16 cellular contexts compared by ENCODE assay signal in the genomic region with DNA sequence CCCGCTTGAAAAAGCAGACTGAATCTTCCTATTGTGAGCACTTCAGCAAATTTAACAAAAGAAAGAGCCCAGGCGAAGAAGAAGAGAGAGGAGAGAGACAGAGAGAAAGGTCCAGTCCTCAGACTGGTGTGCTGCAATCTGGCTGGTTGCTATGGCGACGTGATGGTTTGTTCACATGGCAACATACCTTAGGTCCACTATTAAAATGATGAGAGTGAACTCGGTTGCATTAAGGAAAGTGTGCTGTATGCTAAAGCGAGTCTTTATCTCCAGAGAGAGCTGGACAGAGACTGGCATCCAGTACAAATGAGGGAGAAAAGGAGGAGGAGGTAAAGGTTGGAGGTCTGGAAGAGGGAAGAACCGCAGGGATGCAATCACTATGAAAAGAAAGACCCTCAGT.
DNase-seq lines count a peak whose midpoint lies in the region; ATAC-seq and TF ChIP-seq lines count a peak whose summit lies in the region.
"Had no signal": no experiment of that assay in that cellular context is flagged by ENCODE, and none has a peak within 500 bp of the region (broad histone marks: within the 10 kb centered on the region; RNA-seq: fewer than 3 reads in every experiment).

No MANE protein-coding gene starts in this region.

- H3K36me3 Mint-ChIP-seq in effector memory CD8-positive, alpha-beta T cell (ENCODE audit: insufficient read depth) = no peaks in the 10 kb centered on the region

- peak; percentile 27 for DNase-seq in SK-N-SH
- DNase-seq in NCI-H69 (lab: John Stamatoyannopoulos, UW) = peak; percentile 1
- DNase-seq in iPS-NIHi11 (ENCODE audit: low spot score) = peak; percentile 19
- DNase-seq in tibial nerve (ENCODE audit: low spot score in 2 of 2) = no peak
- no peak for DNase-seq in effector memory CD8-positive, alpha-beta T cell
- DNase-seq in occipital lobe (lab: John Stamatoyannopoulos, UW) = no peak
- DNase-seq: DMS79, GOT3, NCI-H1694, NCI-H2107, NCI-H446 treated with DMSO at 0.1 percent for 48 hours, NCI-H82, PC-9, SJCRH30 had no signal

- no peak overlapping the region for H3K4me3 Mint-ChIP-seq in effector memory CD8-positive, alpha-beta T cell

- TF ChIP-seq POLR2A in tibial nerve (IDR thresholded peaks at IDR 0.05) = no peak

- H3K36me3 ChIP-seq in SK-N-SH (replicated peaks in 1 of 2; ENCODE audit: control insufficient read depth in 1 of 2, insufficient read depth in 2 of 2, low read length in 1 of 2) (no peaks in the 10 kb centered on the region), tibial nerve (no peaks in the 10 kb centered on the region)
- H3K36me3 ChIP-seq: SJCRH30 had no signal

- H3K9ac ChIP-seq in SK-N-SH = no peak overlapping the region

- H2AFZ ChIP-seq in SK-N-SH (ENCODE audit: low read depth) = no peak overlapping the region
- H2AFZ ChIP-seq: PC-9 had no signal

- H3K4me3 ChIP-seq in SK-N-SH (ENCODE audit: low read depth in 2 of 2, low read length in 1 of 2) (no peak overlapping the region), tibial nerve (no peak overlapping the region)
- H3K4me3 ChIP-seq: PC-9, SJCRH30 had no signal

- no peak for TF ChIP-seq CTCF in SK-N-SH (IDR thresholded peaks at IDR 0.05)
- no peak for TF ChIP-seq CTCF in tibial nerve (IDR thresholded peaks at IDR 0.05)

- no peaks in the 10 kb centered on the region for H3K9me3 ChIP-seq in SK-N-SH
- H3K9me3 ChIP-seq in tibial nerve = no peaks in the 10 kb centered on the region
- H3K9me3 ChIP-seq: SJCRH30 had no signal

- H3K4me2 ChIP-seq in SK-N-SH = no peak overlapping the region
- H3K4me2 ChIP-seq: PC-9 had no signal

- POLR2A ChIA-PET in SK-N-SH (lab: Yijun Ruan, JAX) = no interaction called here

- no peak overlapping the region for H3K27ac Mint-ChIP-seq in effector memory CD8-positive, alpha-beta T cell

- no peaks in the 10 kb centered on the region for H3F3A ChIP-seq in SK-N-SH (replicated peaks; ENCODE audit: insufficient read depth)

- no peaks in the 10 kb centered on the region for H3K4me1 ChIP-seq in SK-N-SH (ENCODE audit: control insufficient read depth in 1 of 2, insufficient read depth in 2 of 2, low read depth in 1 of 2, low read length in 1 of 2)
- H3K4me1 ChIP-seq in tibial nerve = no peaks in the 10 kb centered on the region
- H3K4me1 ChIP-seq: SJCRH30 had no signal

- no peaks in the 10 kb centered on the region for H4K20me1 ChIP-seq in SK-N-SH (ENCODE audit: insufficient read depth)

- CTCF ChIA-PET in SK-N-SH (lab: Yijun Ruan, JAX) = no interaction called here

- H3K27me3 ChIP-seq in SK-N-SH (ENCODE audit: insufficient read depth) (no peaks in the 10 kb centered on the region; the same call in 1 of the 2 replicates), tibial nerve (no peaks in the 10 kb centered on the region)
- H3K27me3 ChIP-seq: SJCRH30 had no signal

- TF ChIP-seq RAD21 in SK-N-SH (IDR thresholded peaks at IDR 0.05; ENCODE audit: low read length) = no peak

- no peaks in the 10 kb centered on the region for H3K9me2 ChIP-seq in SK-N-SH

- H3K27me3 Mint-ChIP-seq in effector memory CD8-positive, alpha-beta T cell = no peaks in the 10 kb centered on the region

- TF ChIP-seq EP300 in SK-N-SH (IDR thresholded peaks at IDR 0.05; ENCODE audit: borderline replicate concordance in 1 of 2, low read depth in 1 of 2, low read length in 1 of 2) = no peak
- TF ChIP-seq EP300 in tibial nerve (IDR thresholded peaks at IDR 0.05) = no peak

- no peaks in the 10 kb centered on the region for H3K79me2 ChIP-seq in SK-N-SH (ENCODE audit: insufficient read depth)

- H3K4me1 Mint-ChIP-seq in effector memory CD8-positive, alpha-beta T cell (ENCODE audit: low read depth in 2 of 2) = no peaks in the 10 kb centered on the region

- peaks cover under 1 to 3% of the 10 kb centered on the region in 2 donors for H3K9me3 Mint-ChIP-seq in effector memory CD8-positive, alpha-beta T cell

- WGBS in SK-N-SH (ENCODE audit: low lambda C conversion rate) = 37% methylated on average over 7 of the region's 7 CpGs
- WGBS in tibial nerve, 2 donors = 85 to 86% methylated on average over 7 of the region's 7 CpGs

- H3K27ac ChIP-seq in SK-N-SH (ENCODE audit: low read depth in 2 of 2, low read length in 1 of 2) (no peak overlapping the region), tibial nerve (no peak overlapping the region)
- H3K27ac ChIP-seq: C4-2B, PC-9, SJCRH30 had no signal

- no peak for ATAC-seq in SK-N-SH treated with all-trans-retinoic acid at 6 μM for 48 hours
- no peak for ATAC-seq in effector memory CD8-positive, alpha-beta T cell (replicated peaks)

TF ChIP-seq in SK-N-SH, 30 proteins besides CTCF, POLR2A, EP300 and RAD21 (continues in another document):
- TF ChIP-seq, protein P1, sequence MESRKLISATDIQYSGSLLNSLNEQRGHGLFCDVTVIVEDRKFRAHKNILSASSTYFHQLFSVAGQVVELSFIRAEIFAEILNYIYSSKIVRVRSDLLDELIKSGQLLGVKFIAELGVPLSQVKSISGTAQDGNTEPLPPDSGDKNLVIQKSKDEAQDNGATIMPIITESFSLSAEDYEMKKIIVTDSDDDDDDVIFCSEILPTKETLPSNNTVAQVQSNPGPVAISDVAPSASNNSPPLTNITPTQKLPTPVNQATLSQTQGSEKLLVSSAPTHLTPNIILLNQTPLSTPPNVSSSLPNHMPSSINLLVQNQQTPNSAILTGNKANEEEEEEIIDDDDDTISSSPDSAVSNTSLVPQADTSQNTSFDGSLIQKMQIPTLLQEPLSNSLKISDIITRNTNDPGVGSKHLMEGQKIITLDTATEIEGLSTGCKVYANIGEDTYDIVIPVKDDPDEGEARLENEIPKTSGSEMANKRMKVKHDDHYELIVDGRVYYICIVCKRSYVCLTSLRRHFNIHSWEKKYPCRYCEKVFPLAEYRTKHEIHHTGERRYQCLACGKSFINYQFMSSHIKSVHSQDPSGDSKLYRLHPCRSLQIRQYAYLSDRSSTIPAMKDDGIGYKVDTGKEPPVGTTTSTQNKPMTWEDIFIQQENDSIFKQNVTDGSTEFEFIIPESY (IDR thresholded peaks at IDR 0.05; ENCODE audit: borderline replicate concordance, low read depth) = no peak
- TF ChIP-seq, protein P2, sequence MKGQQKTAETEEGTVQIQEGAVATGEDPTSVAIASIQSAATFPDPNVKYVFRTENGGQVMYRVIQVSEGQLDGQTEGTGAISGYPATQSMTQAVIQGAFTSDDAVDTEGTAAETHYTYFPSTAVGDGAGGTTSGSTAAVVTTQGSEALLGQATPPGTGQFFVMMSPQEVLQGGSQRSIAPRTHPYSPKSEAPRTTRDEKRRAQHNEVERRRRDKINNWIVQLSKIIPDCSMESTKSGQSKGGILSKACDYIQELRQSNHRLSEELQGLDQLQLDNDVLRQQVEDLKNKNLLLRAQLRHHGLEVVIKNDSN (IDR thresholded peaks at IDR 0.05; ENCODE audit: borderline replicate concordance, low read depth) = no peak
- TF ChIP-seq, protein P3, sequence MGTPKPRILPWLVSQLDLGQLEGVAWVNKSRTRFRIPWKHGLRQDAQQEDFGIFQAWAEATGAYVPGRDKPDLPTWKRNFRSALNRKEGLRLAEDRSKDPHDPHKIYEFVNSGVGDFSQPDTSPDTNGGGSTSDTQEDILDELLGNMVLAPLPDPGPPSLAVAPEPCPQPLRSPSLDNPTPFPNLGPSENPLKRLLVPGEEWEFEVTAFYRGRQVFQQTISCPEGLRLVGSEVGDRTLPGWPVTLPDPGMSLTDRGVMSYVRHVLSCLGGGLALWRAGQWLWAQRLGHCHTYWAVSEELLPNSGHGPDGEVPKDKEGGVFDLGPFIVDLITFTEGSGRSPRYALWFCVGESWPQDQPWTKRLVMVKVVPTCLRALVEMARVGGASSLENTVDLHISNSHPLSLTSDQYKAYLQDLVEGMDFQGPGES (IDR thresholded peaks at IDR 0.05; ENCODE audit: low read depth, low read length) = no peak
- no peak for TF ChIP-seq MEF2A (IDR thresholded peaks at IDR 0.05; ENCODE audit: borderline replicate concordance, low read depth)
- TF ChIP-seq POLR2AphosphoS5 (IDR thresholded peaks at IDR 0.05; ENCODE audit: low read depth, low read length) = no peak
- no peak for TF ChIP-seq SMC3 (IDR thresholded peaks at IDR 0.05; ENCODE audit: low read depth, low read length)

TF ChIP-seq in SK-N-SH treated with all-trans-retinoic acid at 6 μM for 48 hours, 23 proteins besides CTCF, POLR2A, EP300 and RAD21 (continues in another document):
- TF ChIP-seq, protein P4, sequence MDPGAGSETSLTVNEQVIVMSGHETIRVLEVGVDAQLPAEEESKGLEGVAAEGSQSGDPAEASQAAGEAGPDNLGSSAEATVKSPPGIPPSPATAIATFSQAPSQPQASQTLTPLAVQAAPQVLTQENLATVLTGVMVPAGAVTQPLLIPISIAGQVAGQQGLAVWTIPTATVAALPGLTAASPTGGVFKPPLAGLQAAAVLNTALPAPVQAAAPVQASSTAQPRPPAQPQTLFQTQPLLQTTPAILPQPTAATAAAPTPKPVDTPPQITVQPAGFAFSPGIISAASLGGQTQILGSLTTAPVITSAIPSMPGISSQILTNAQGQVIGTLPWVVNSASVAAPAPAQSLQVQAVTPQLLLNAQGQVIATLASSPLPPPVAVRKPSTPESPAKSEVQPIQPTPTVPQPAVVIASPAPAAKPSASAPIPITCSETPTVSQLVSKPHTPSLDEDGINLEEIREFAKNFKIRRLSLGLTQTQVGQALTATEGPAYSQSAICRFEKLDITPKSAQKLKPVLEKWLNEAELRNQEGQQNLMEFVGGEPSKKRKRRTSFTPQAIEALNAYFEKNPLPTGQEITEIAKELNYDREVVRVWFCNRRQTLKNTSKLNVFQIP (CRISPR knock-in tag; IDR thresholded peaks at IDR 0.05; ENCODE audit: borderline replicate concordance, low read depth) = no peak
- TF ChIP-seq, protein P5, sequence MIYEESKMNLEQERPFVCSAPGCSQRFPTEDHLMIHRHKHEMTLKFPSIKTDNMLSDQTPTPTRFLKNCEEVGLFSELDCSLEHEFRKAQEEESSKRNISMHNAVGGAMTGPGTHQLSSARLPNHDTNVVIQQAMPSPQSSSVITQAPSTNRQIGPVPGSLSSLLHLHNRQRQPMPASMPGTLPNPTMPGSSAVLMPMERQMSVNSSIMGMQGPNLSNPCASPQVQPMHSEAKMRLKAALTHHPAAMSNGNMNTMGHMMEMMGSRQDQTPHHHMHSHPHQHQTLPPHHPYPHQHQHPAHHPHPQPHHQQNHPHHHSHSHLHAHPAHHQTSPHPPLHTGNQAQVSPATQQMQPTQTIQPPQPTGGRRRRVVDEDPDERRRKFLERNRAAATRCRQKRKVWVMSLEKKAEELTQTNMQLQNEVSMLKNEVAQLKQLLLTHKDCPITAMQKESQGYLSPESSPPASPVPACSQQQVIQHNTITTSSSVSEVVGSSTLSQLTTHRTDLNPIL (CRISPR knock-in tag; IDR thresholded peaks at IDR 0.05; ENCODE audit: low read depth) = no peak
- TF ChIP-seq OSR1 (CRISPR knock-in tag; IDR thresholded peaks at IDR 0.05) (no peak), ESRRG (CRISPR knock-in tag; IDR thresholded peaks at IDR 0.05) (no peak)

Comparison
In these comparisons a context has a peak if more than half of its experiments do, and no peak if none do; other contexts are left out.
1. DNase-seq: peak in SK-N-SH (single experiment), NCI-H69 (single experiment) and iPS-NIHi11 (single experiment); none in tibial nerve (0 of 2), effector memory CD8-positive, alpha-beta T cell (0 of 3) and occipital lobe (single experiment).